Comparison of ENCODE assay signal across 1 cellular context in genomic region chr9:119053070-119053469, GRCh38.
TF ChIP-seq lines count a peak whose summit lies in the region.

No MANE protein-coding gene starts in this region.

TF ChIP-seq in GM23338, 12 proteins besides CTCF, POLR2A, EP300 and RAD21 (continued from another document):
- no peak for TF ChIP-seq ZNF462 (CRISPR knock-in tag; IDR thresholded peaks at IDR 0.05)
